ENCODE assay signal across 1 cellular context in the genomic region with DNA sequence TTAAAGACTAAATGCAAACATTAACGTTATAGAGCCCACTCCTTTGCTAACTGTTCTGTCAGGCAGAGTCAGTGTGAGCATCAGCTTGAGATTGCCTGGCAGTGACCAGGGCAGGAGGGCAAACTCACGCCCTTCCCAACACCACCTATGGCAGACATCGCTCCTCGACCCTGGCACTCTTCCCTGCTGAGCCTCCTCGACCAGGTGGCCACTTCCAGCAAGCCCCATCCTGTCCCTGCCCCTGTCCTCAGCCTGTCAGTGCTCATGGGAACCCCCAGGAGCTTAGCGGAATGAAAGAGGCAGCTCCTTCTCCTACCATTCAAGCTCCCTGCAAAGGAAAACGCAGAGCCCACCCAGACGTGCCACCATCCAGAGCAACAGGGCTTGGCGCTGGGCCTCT.
TF ChIP-seq lines count a peak whose summit lies in the region.

No MANE protein-coding gene starts in this region.

TF ChIP-seq in HepG2, 621 proteins besides CTCF, POLR2A, EP300 and RAD21:
- TF ChIP-seq ZNF446 (CRISPR knock-in tag; IDR thresholded peaks at IDR 0.05) (no peak), TBL1XR1 (IDR thresholded peaks at IDR 0.05; ENCODE audit: borderline replicate concordance, low read length, partially characterized antibody) (no peak), ZNF782 (CRISPR knock-in tag; IDR thresholded peaks at IDR 0.05; ENCODE audit: borderline replicate concordance) (no peak), SMAD9 (CRISPR knock-in tag; IDR thresholded peaks at IDR 0.05) (no peak), JARID2 (CRISPR knock-in tag; IDR thresholded peaks at IDR 0.05; ENCODE audit: insufficient replicate concordance) (no peak), SMAD1 (CRISPR knock-in tag; IDR thresholded peaks at IDR 0.05; ENCODE audit: borderline replicate concordance, low read depth) (no peak), PITX1 (CRISPR knock-in tag; IDR thresholded peaks at IDR 0.05) (no peak), CC2D1A (CRISPR knock-in tag; IDR thresholded peaks at IDR 0.05) (no peak), KDM6A (CRISPR knock-in tag; IDR thresholded peaks at IDR 0.05; ENCODE audit: low read depth) (no peak), SIN3B (IDR thresholded peaks at IDR 0.05; ENCODE audit: low read length) (no peak), HNRNPK (IDR thresholded peaks at IDR 0.05; ENCODE audit: low read depth, low read length, poor library complexity, severe bottlenecking) (no peak), RBAK (CRISPR knock-in tag; IDR thresholded peaks at IDR 0.05) (no peak), ZNF878 (CRISPR knock-in tag; IDR thresholded peaks at IDR 0.05) (no peak), ZNF572 (CRISPR knock-in tag; IDR thresholded peaks at IDR 0.05) (no peak), ZNF605 (CRISPR knock-in tag; IDR thresholded peaks at IDR 0.05) (no peak), ZSCAN21 (CRISPR knock-in tag; IDR thresholded peaks at IDR 0.05; ENCODE audit: borderline replicate concordance) (no peak), ZFYVE20 (CRISPR knock-in tag; IDR thresholded peaks at IDR 0.05; ENCODE audit: borderline replicate concordance, low read depth) (no peak)
- TF ChIP-seq, protein P1, sequence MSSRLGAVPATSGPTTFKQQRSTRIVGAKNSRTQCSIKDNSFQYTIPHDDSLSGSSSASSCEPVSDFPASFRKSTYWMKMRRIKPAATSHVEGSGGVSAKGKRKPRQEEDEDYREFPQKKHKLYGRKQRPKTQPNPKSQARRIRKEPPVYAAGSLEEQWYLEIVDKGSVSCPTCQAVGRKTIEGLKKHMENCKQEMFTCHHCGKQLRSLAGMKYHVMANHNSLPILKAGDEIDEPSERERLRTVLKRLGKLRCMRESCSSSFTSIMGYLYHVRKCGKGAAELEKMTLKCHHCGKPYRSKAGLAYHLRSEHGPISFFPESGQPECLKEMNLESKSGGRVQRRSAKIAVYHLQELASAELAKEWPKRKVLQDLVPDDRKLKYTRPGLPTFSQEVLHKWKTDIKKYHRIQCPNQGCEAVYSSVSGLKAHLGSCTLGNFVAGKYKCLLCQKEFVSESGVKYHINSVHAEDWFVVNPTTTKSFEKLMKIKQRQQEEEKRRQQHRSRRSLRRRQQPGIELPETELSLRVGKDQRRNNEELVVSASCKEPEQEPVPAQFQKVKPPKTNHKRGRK (CRISPR knock-in tag; IDR thresholded peaks at IDR 0.05), result no peak
- TF ChIP-seq, protein P2, sequence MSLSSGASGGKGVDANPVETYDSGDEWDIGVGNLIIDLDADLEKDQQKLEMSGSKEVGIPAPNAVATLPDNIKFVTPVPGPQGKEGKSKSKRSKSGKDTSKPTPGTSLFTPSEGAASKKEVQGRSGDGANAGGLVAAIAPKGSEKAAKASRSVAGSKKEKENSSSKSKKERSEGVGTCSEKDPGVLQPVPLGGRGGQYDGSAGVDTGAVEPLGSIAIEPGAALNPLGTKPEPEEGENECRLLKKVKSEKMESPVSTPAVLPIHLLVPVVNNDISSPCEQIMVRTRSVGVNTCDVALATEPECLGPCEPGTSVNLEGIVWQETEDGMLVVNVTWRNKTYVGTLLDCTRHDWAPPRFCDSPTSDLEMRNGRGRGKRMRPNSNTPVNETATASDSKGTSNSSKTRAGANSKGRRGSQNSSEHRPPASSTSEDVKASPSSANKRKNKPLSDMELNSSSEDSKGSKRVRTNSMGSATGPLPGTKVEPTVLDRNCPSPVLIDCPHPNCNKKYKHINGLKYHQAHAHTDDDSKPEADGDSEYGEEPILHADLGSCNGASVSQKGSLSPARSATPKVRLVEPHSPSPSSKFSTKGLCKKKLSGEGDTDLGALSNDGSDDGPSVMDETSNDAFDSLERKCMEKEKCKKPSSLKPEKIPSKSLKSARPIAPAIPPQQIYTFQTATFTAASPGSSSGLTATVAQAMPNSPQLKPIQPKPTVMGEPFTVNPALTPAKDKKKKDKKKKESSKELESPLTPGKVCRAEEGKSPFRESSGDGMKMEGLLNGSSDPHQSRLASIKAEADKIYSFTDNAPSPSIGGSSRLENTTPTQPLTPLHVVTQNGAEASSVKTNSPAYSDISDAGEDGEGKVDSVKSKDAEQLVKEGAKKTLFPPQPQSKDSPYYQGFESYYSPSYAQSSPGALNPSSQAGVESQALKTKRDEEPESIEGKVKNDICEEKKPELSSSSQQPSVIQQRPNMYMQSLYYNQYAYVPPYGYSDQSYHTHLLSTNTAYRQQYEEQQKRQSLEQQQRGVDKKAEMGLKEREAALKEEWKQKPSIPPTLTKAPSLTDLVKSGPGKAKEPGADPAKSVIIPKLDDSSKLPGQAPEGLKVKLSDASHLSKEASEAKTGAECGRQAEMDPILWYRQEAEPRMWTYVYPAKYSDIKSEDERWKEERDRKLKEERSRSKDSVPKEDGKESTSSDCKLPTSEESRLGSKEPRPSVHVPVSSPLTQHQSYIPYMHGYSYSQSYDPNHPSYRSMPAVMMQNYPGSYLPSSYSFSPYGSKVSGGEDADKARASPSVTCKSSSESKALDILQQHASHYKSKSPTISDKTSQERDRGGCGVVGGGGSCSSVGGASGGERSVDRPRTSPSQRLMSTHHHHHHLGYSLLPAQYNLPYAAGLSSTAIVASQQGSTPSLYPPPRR (CRISPR knock-in tag; IDR thresholded peaks at IDR 0.05; ENCODE audit: borderline replicate concordance), result no peak
